23 cellular contexts compared by ENCODE assay signal in the genomic region with DNA sequence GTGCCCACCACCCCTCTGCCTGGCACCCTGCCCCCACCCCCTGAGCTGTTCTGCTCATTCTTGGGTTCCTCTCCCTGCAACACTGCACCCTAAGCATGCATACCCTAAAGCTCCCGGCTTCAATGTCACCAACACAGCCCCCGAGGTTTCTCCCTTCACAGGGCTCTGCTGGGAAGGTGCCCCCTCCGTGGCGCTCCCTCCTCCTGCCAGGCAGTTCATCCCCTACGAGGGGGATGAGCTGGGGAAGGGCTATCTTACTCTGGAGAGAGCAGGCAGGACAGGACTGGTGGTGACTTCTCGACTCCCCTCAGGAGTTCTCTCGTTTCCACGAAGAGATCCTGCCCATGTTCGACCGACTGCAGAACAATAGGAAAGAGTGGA. TPM values are rescaled to one million over a fixed set of nuclear protein-coding genes. Genes with fewer than 3 reads are reported as not detected.
A peak's percentile ranks its signal among the peaks of the same experiment; 100 is the strongest.
DNase-seq lines count a peak whose midpoint lies in the region; ATAC-seq, FAIRE-seq and TF ChIP-seq lines count a peak whose summit lies in the region.
"Had no signal": no experiment of that assay in that cellular context is flagged by ENCODE, and none has a peak within 500 bp of the region (broad histone marks: within the 10 kb centered on the region; RNA-seq: fewer than 3 reads in every experiment).

No MANE protein-coding gene starts in this region.

- WGBS in K562 (ENCODE audit: insufficient coverage, low coverage, missing lambda C conversion rate) = 38% methylated on average over 10 of the region's 10 CpGs

- H3K4me2 ChIP-seq in K562 (ENCODE audit: insufficient read depth, low read length) = no peak overlapping the region

- POLR2A ChIA-PET in K562 (lab: Yijun Ruan, JAX) (interaction anchor here (1.5 kb wide), 1 partner anchor 20 kb away, joined by 3 read pairs; no protein-coding TSS in a partner anchor), MCF 10A (lab: Yijun Ruan, JAX) (no interaction called here)

- H3K4me1 ChIP-seq in K562 (replicated peaks in 1 of 2; ENCODE audit: control insufficient read depth in 2 of 2, insufficient read depth in 2 of 2, low read length in 2 of 2) = peaks cover 0 to 35% of the 10 kb centered on the region in 2 experiments; a peak in 2 of 5 replicates

- no peak overlapping the region for H2AFZ ChIP-seq in K562 (ENCODE audit: low read depth, low read length)

- peaks cover 23% of the 10 kb centered on the region for H3K4me1 Mint-ChIP-seq in activated T-cell treated with anti-CD3 and anti-CD28 coated beads, Interleukin-2, amount 50 U/mL, for 24 hours (ENCODE audit: low read depth)
- H3K4me1 Mint-ChIP-seq in nephron progenitor cell (peaks cover 5% of the 10 kb centered on the region), MCF 10A (ENCODE audit: insufficient read depth, unreplicated experiment) (no peaks in the 10 kb centered on the region)

- no peaks in the 10 kb centered on the region for H3K9me3 ChIP-seq in K562 (replicated peaks; ENCODE audit: control insufficient read depth, insufficient read depth, low read depth, low read length)

- no peak overlapping the region; a peak in 1 of 4 replicates for H3K9ac ChIP-seq in K562 (ENCODE audit: insufficient read depth in 1 of 2, low read depth in 2 of 2, low read length in 2 of 2)

- CTCF ChIA-PET in K562 (lab: Yijun Ruan, JAX; ENCODE audit: low intra/inter-chr PET ratio) = no interaction called here
- CTCF ChIA-PET in MCF 10A (lab: Yijun Ruan, JAX) = interaction anchor here (0.5 to 0.6 kb wide), 2 partner anchors 186 to 213 kb away, joined by 3 read pairs; no protein-coding TSS in a partner anchor

- TF ChIP-seq CTCF in K562 (IDR thresholded peaks at IDR 0.05 in 2 of 3, conservative IDR thresholded peaks at IDR 0.05 in 1 of 3; ENCODE audit: insufficient read depth in 2 of 3, low read depth in 1 of 3, low read length in 3 of 3) (no peak), nephron progenitor cell (IDR thresholded peaks at IDR 0.05) (no peak), MCF 10A (IDR thresholded peaks at IDR 0.05; ENCODE audit: unreplicated experiment) (no peak)

- no peaks in the 10 kb centered on the region for H4K20me1 ChIP-seq in K562 (replicated peaks; ENCODE audit: control insufficient read depth, insufficient read depth, low read length)

- TF ChIP-seq POLR2A in K562 (conservative IDR thresholded peaks at IDR 0.05) = peak; percentile 36; the same call in 1 of the 2 replicates

- H3K27ac ChIP-seq in K562 (ENCODE audit: extremely low read depth, low read depth, low read length) (no peak overlapping the region), temporal lobe (ENCODE audit: low read depth, low read length) (peak overlapping the region; percentile 67)
- H3K27ac ChIP-seq: HL-60 had no signal

- no peak for FAIRE-seq in K562 (lab: Jason Lieb, UNC)
- FAIRE-seq: RCC 7860 had no signal

- no peaks in the 10 kb centered on the region for H3K27me3 Mint-ChIP-seq in activated T-cell treated with anti-CD3 and anti-CD28 coated beads, Interleukin-2, amount 50 U/mL, for 24 hours
- peaks cover 3% of the 10 kb centered on the region for H3K27me3 Mint-ChIP-seq in nephron progenitor cell (ENCODE audit: low read depth, poor library complexity)
- H3K27me3 Mint-ChIP-seq in MCF 10A (ENCODE audit: insufficient read depth, unreplicated experiment) = no peaks in the 10 kb centered on the region
- H3K27me3 Mint-ChIP-seq: B cell had no signal

- peaks cover 35% of the 10 kb centered on the region for H3K36me3 Mint-ChIP-seq in activated T-cell treated with anti-CD3 and anti-CD28 coated beads, Interleukin-2, amount 50 U/mL, for 24 hours (ENCODE audit: low read depth)
- H3K36me3 Mint-ChIP-seq in nephron progenitor cell (ENCODE audit: low read depth) (peaks cover 16% of the 10 kb centered on the region), MCF 10A (ENCODE audit: insufficient read depth, unreplicated experiment) (peaks cover 21% of the 10 kb centered on the region)

- TF ChIP-seq EP300 in K562 (IDR thresholded peaks at IDR 0.05; ENCODE audit: low read length) = no peak

- no peaks in the 10 kb centered on the region for H3K79me2 ChIP-seq in K562 (ENCODE audit: control insufficient read depth, insufficient read depth, low read length)

- H3K4me3 Mint-ChIP-seq in activated T-cell treated with anti-CD3 and anti-CD28 coated beads, Interleukin-2, amount 50 U/mL, for 24 hours = no peak overlapping the region
- no peak overlapping the region for H3K4me3 Mint-ChIP-seq in nephron progenitor cell
- no peak overlapping the region for H3K4me3 Mint-ChIP-seq in MCF 10A (ENCODE audit: unreplicated experiment)
- H3K4me3 Mint-ChIP-seq: B cell had no signal

- no peak for ATAC-seq in K562

- peaks cover 21% of the 10 kb centered on the region for H3K36me3 ChIP-seq in K562 (ENCODE audit: control insufficient read depth, insufficient read depth, low read length)

- peaks cover 13 to 42% of the 10 kb centered on the region in 2 experiments; a peak in 3 of 5 replicates for H3K27me3 ChIP-seq in K562 (ENCODE audit: control insufficient read depth in 2 of 2, insufficient read depth in 2 of 2, low read length in 2 of 2)

- no peaks in the 10 kb centered on the region for H3K9me1 ChIP-seq in K562 (ENCODE audit: control insufficient read depth, insufficient read depth, low read length)

- TF ChIP-seq RAD21 in K562 (CRISPR knock-in tag; conservative IDR thresholded peaks at IDR 0.05 in 1 of 2, IDR thresholded peaks at IDR 0.05 in 1 of 2) = no peak

- H3K4me3 ChIP-seq in K562 = no peak overlapping the region

- BruUV-seq in K562 (replicated peaks; lab: Mats Ljungman, UMichigan) (no TSS peak), MCF 10A (replicated peaks; lab: Mats Ljungman, UMichigan) (no TSS peak)

- peak overlapping the region; percentile 1 for H3K27ac Mint-ChIP-seq in activated T-cell treated with anti-CD3 and anti-CD28 coated beads, Interleukin-2, amount 50 U/mL, for 24 hours
- H3K27ac Mint-ChIP-seq in nephron progenitor cell = peak overlapping the region; percentile 76
- no peak overlapping the region for H3K27ac Mint-ChIP-seq in MCF 10A (ENCODE audit: low read depth, unreplicated experiment)
- H3K27ac Mint-ChIP-seq: B cell had no signal

- intact Hi-C loops in K562 (cut with micrococcal nuclease) = no loop called here
- intact Hi-C loops in MCF 10A (cut with micrococcal nuclease) = no loop called here

- in situ Hi-C loops in K562 (cut with MboI) = no loop called here

- no peaks in the 10 kb centered on the region for H3K9me3 Mint-ChIP-seq in activated T-cell treated with anti-CD3 and anti-CD28 coated beads, Interleukin-2, amount 50 U/mL, for 24 hours
- H3K9me3 Mint-ChIP-seq in nephron progenitor cell (no peaks in the 10 kb centered on the region), MCF 10A (ENCODE audit: unreplicated experiment) (no peaks in the 10 kb centered on the region)

- no peak for DNase-seq in activated T-cell treated with anti-CD3 and anti-CD28 coated beads, Interleukin-2, amount 50 U/mL, for 24 hours
- no peak for DNase-seq in activated T-cell treated with anti-CD3 and anti-CD28 coated beads for 4 hours
- no peak for DNase-seq in K562 (ENCODE audit: extremely low read depth in 1 of 4, low spot score in 3 of 4)
- DNase-seq in nephron progenitor cell = no peak
- DNase-seq in MCF 10A (ENCODE audit: unreplicated experiment) = no peak
- DNase-seq in epidermal melanocyte (ENCODE audit: insufficient read length, low spot score) = no peak
- no peak for DNase-seq in NCI-H2081 (lab: John Stamatoyannopoulos, UW)
- DNase-seq: 8988T, DMS79, GOT3, HCEC 1CT, MV-4-11, NCI-H1105 treated with DMSO at 0.1 percent for 48 hours, NCI-H1694, NCI-H446, NCI-H526 had no signal

RNA-seq across cellular contexts. Expression of gene ATP5ME, which starts 6.5 kb away (rescaled TPM):
- total RNA-seq in K562 (2011; cell fraction: chromatin; rRNA removed; ENCODE audit: low replicate concordance) = 72.8 and 88.6 TPM in 2 replicates
- total RNA-seq in K562 (2011; cell fraction: nucleolus; rRNA removed) = 122 and 189 TPM in 2 replicates
- 125 and 130 TPM in 2 replicates for total RNA-seq in K562 (2011; cell fraction: nucleoplasm; rRNA removed)
- total RNA-seq in K562 (2014; rRNA removed) = 746 and 978 TPM in 2 replicates
- total RNA-seq in K562 (2014; rRNA removed; fragmentation: Illumina TruSeq; extraction: Trizol) = 839 and 887 TPM in 2 replicates
- total RNA-seq in K562 (2015; rRNA removed; fragmentation: Illumina TruSeq; extraction: Trizol) = 914 and 930 TPM in 2 replicates
- 509 and 535 TPM in 2 replicates for total RNA-seq in K562 (2021)
- polyA plus RNA-seq in K562 (2011; rRNA removed) = 573 and 595 TPM in 2 replicates
- 589 and 678 TPM in 2 replicates for polyA plus RNA-seq in K562 (2011; cell fraction: cytosol; rRNA removed)
- 222 and 265 TPM in 2 replicates for polyA plus RNA-seq in K562 (2011; cell fraction: nucleus; rRNA removed)
- 689 and 2,439 TPM in 2 replicates for polyA plus RNA-seq in K562 (2012)
- 632 and 822 TPM in 2 replicates for polyA plus RNA-seq in K562 (2014; fragmentation: Illumina TruSeq; extraction: Trizol)
- 1,000 to 10,000 TPM; 2,400 to 2,480 TPM for polyA plus RNA-seq in K562 (2014; fragmentation: Nextera tagmentation; extraction: Ambion mirVana)
- 987 and 1,053 TPM in 2 replicates for polyA plus RNA-seq in K562 (2014; rRNA removed)
- 147 and 173 TPM in 2 replicates for polyA minus RNA-seq in K562 (2011; rRNA and poly(A)+ RNA removed)
- 96.7 and 103 TPM in 2 replicates for polyA minus RNA-seq in K562 (2011; cell fraction: cytosol; rRNA and poly(A)+ RNA removed)
- polyA minus RNA-seq in K562 (2011; cell fraction: nucleus; rRNA and poly(A)+ RNA removed) = 41.5 and 69.1 TPM in 2 replicates
- total RNA-seq in temporal lobe = 87.8 TPM
- total RNA-seq in MCF 10A (2022) = 355 and 389 TPM in 2 replicates

RNA-seq across cellular contexts. Expression of gene MYL5, which starts 6.8 kb away (rescaled TPM):
- 13.3 and 32.0 TPM in 2 replicates for total RNA-seq in K562 (2011; cell fraction: chromatin; rRNA removed; ENCODE audit: low replicate concordance)
- 19.7 and 19.9 TPM in 2 replicates for total RNA-seq in K562 (2011; cell fraction: nucleolus; rRNA removed)
- 9.6 and 13.4 TPM in 2 replicates for total RNA-seq in K562 (2011; cell fraction: nucleoplasm; rRNA removed)
- 4.9 and 6.2 TPM in 2 replicates for total RNA-seq in K562 (2014; rRNA removed)
- 2.6 and 3.1 TPM in 2 replicates for total RNA-seq in K562 (2014; rRNA removed; fragmentation: Illumina TruSeq; extraction: Trizol)
- 5.1 and 5.9 TPM in 2 replicates for total RNA-seq in K562 (2015; rRNA removed; fragmentation: Illumina TruSeq; extraction: Trizol)
- 9.1 and 10.0 TPM in 2 replicates for total RNA-seq in K562 (2021)
- 3.8 and 4.1 TPM in 2 replicates for polyA plus RNA-seq in K562 (2011; rRNA removed)
- polyA plus RNA-seq in K562 (2011; cell fraction: cytosol; rRNA removed) = 2.8 TPM in 2 replicates
- 18.2 and 29.5 TPM in 2 replicates for polyA plus RNA-seq in K562 (2011; cell fraction: nucleus; rRNA removed)
- 9.3 and 13.7 TPM in 2 replicates for polyA plus RNA-seq in K562 (2012)
- 3.4 and 5.5 TPM in 2 replicates for polyA plus RNA-seq in K562 (2014; fragmentation: Illumina TruSeq; extraction: Trizol)
- 1 to 10 TPM; 1.4 TPM for polyA plus RNA-seq in K562 (2014; fragmentation: Nextera tagmentation; extraction: Ambion mirVana)
- polyA plus RNA-seq in K562 (2014; rRNA removed) = 6.0 and 6.9 TPM in 2 replicates
- 3.1 and 4.0 TPM in 2 replicates for polyA minus RNA-seq in K562 (2011; rRNA and poly(A)+ RNA removed)
- 0.76 and 1.5 TPM in 2 replicates for polyA minus RNA-seq in K562 (2011; cell fraction: cytosol; rRNA and poly(A)+ RNA removed)
- 11.0 and 13.6 TPM in 2 replicates for polyA minus RNA-seq in K562 (2011; cell fraction: nucleus; rRNA and poly(A)+ RNA removed)
- 6.4 TPM for total RNA-seq in temporal lobe
- 30.6 and 32.9 TPM in 2 replicates for total RNA-seq in MCF 10A (2022)

RNA-seq across cellular contexts. Expression of gene SLC49A3, which starts 21.4 kb away (rescaled TPM):
- total RNA-seq in K562 (2011; cell fraction: chromatin; rRNA removed; ENCODE audit: low replicate concordance) = not detected in 2 replicates
- 0.39 TPM in 1 of 2 replicates, not detected in the other for total RNA-seq in K562 (2011; cell fraction: nucleolus; rRNA removed)
- 0.61 TPM in 1 of 2 replicates, not detected in the other for total RNA-seq in K562 (2011; cell fraction: nucleoplasm; rRNA removed)
- total RNA-seq in K562 (2014; rRNA removed) (not detected in 2 replicates), K562 (2014; rRNA removed; fragmentation: Illumina TruSeq; extraction: Trizol) (not detected in 2 replicates), K562 (2015; rRNA removed; fragmentation: Illumina TruSeq; extraction: Trizol) (not detected in 2 replicates), K562 (2021) (0.24 and 0.29 TPM in 2 replicates), temporal lobe (0.49 TPM), MCF 10A (2022) (not detected in 2 replicates)
- polyA plus RNA-seq in K562 (2011; rRNA removed) (not detected in 2 replicates), K562 (2014; fragmentation: Illumina TruSeq; extraction: Trizol) (not detected in 2 replicates), K562 (2014; fragmentation: Nextera tagmentation; extraction: Ambion mirVana) (not detected), K562 (2014; rRNA removed) (0.18 and 0.41 TPM in 2 replicates)
- polyA plus RNA-seq in K562 (2011; cell fraction: cytosol; rRNA removed) = 0.03 and 0.22 TPM in 2 replicates
- 0.25 and 0.55 TPM in 2 replicates for polyA plus RNA-seq in K562 (2011; cell fraction: nucleus; rRNA removed)
- 0.21 and 0.30 TPM in 2 replicates for polyA plus RNA-seq in K562 (2012)
- polyA minus RNA-seq in K562 (2011; rRNA and poly(A)+ RNA removed) = not detected in 2 replicates
- not detected in 2 replicates for polyA minus RNA-seq in K562 (2011; cell fraction: cytosol; rRNA and poly(A)+ RNA removed)
- not detected in 2 replicates for polyA minus RNA-seq in K562 (2011; cell fraction: nucleus; rRNA and poly(A)+ RNA removed)
- total RNA-seq: OCI-LY7, SK-MEL-5 had no signal

RNA-seq across cellular contexts. Expression of gene PCGF3, which starts 38.1 kb away (rescaled TPM):
- 122 and 175 TPM in 2 replicates for total RNA-seq in K562 (2011; cell fraction: chromatin; rRNA removed; ENCODE audit: low replicate concordance)
- 123 and 128 TPM in 2 replicates for total RNA-seq in K562 (2011; cell fraction: nucleolus; rRNA removed)
- 119 and 129 TPM in 2 replicates for total RNA-seq in K562 (2011; cell fraction: nucleoplasm; rRNA removed)
- 31.3 and 39.9 TPM in 2 replicates for total RNA-seq in K562 (2014; rRNA removed)
- total RNA-seq in K562 (2014; rRNA removed; fragmentation: Illumina TruSeq; extraction: Trizol) = 13.3 and 14.7 TPM in 2 replicates
- 19.1 and 20.3 TPM in 2 replicates for total RNA-seq in K562 (2015; rRNA removed; fragmentation: Illumina TruSeq; extraction: Trizol)
- 39.6 and 46.1 TPM in 2 replicates for total RNA-seq in K562 (2021)
- polyA plus RNA-seq in K562 (2011; rRNA removed) = 37.2 and 42.2 TPM in 2 replicates
- polyA plus RNA-seq in K562 (2011; cell fraction: cytosol; rRNA removed) = 35.7 and 39.0 TPM in 2 replicates
- 197 and 242 TPM in 2 replicates for polyA plus RNA-seq in K562 (2011; cell fraction: nucleus; rRNA removed)
- 22.9 and 34.4 TPM in 2 replicates for polyA plus RNA-seq in K562 (2012)
- 18.9 and 20.4 TPM in 2 replicates for polyA plus RNA-seq in K562 (2014; fragmentation: Illumina TruSeq; extraction: Trizol)
- polyA plus RNA-seq in K562 (2014; fragmentation: Nextera tagmentation; extraction: Ambion mirVana) = 1 to 10 TPM; 2.6 to 4.3 TPM
- 40.1 and 40.2 TPM in 2 replicates for polyA plus RNA-seq in K562 (2014; rRNA removed)
- polyA minus RNA-seq in K562 (2011; rRNA and poly(A)+ RNA removed) = 25.9 and 30.6 TPM in 2 replicates
- 22.7 and 34.9 TPM in 2 replicates for polyA minus RNA-seq in K562 (2011; cell fraction: cytosol; rRNA and poly(A)+ RNA removed)
- 74.0 and 79.4 TPM in 2 replicates for polyA minus RNA-seq in K562 (2011; cell fraction: nucleus; rRNA and poly(A)+ RNA removed)
- total RNA-seq in temporal lobe = 54.6 TPM
- total RNA-seq in MCF 10A (2022) = 26.5 and 33.5 TPM in 2 replicates

RNA-seq across cellular contexts. Expression of gene PDE6B, which starts 42.2 kb away (rescaled TPM):
- 0.30 TPM in 1 of 2 replicates, not detected in the other for total RNA-seq in K562 (2011; cell fraction: chromatin; rRNA removed; ENCODE audit: low replicate concordance)
- not detected in 2 replicates for total RNA-seq in K562 (2011; cell fraction: nucleolus; rRNA removed)
- total RNA-seq in K562 (2011; cell fraction: nucleoplasm; rRNA removed) = not detected in 2 replicates
- not detected in 2 replicates for total RNA-seq in K562 (2014; rRNA removed)
- not detected in 2 replicates for total RNA-seq in K562 (2014; rRNA removed; fragmentation: Illumina TruSeq; extraction: Trizol)
- not detected in 2 replicates for total RNA-seq in K562 (2015; rRNA removed; fragmentation: Illumina TruSeq; extraction: Trizol)
- not detected in 2 replicates for total RNA-seq in K562 (2021)
- not detected in 2 replicates for polyA plus RNA-seq in K562 (2011; rRNA removed)
- 0.04 TPM in 1 of 2 replicates, not detected in the other for polyA plus RNA-seq in K562 (2011; cell fraction: cytosol; rRNA removed)
- polyA plus RNA-seq in K562 (2011; cell fraction: nucleus; rRNA removed) = not detected in 2 replicates
- 0.07 and 0.10 TPM in 2 replicates for polyA plus RNA-seq in K562 (2012)
- polyA plus RNA-seq in K562 (2014; fragmentation: Illumina TruSeq; extraction: Trizol) = not detected in 2 replicates
- under 1 TPM in 1 of 2 experiments, not detected in 1; 0.04 TPM for polyA plus RNA-seq in K562 (2014; fragmentation: Nextera tagmentation; extraction: Ambion mirVana)
- polyA plus RNA-seq in K562 (2014; rRNA removed) = not detected in 2 replicates
- 0.07 TPM in 1 of 2 replicates, not detected in the other for polyA minus RNA-seq in K562 (2011; rRNA and poly(A)+ RNA removed)
- not detected in 2 replicates for polyA minus RNA-seq in K562 (2011; cell fraction: cytosol; rRNA and poly(A)+ RNA removed)
- polyA minus RNA-seq in K562 (2011; cell fraction: nucleus; rRNA and poly(A)+ RNA removed) = not detected in 2 replicates
- 4.7 TPM for total RNA-seq in temporal lobe
- total RNA-seq in MCF 10A (2022) = not detected in 2 replicates
- total RNA-seq: HT-29, OCI-LY7, SK-MEL-5 had no signal
